In the genomic region with DNA sequence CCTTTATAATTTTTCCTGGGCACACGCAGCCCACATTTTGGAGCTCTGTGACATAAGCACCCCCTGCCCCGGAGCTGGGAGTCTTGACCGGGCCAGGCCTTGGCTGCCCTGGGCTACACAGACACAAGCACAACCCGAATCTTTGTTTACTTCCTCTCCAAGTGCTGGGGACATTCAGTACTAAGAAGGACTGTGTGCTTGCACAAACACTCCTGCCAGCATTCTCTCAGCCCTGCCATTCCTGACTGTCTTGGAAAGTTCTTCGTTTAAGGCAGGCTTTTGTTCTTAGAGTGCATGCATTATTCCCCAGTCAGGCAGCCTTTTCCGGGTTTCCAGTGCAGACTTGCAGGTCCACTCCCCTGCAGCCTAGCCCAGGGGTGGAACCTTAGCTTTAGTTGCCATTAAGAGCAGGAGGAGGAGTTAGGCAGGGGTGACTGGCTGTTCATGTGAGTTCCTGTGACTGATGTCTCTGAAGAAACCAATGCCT, we compare ENCODE assay signal across 8 cellular contexts. TPM values are rescaled to one million over a fixed set of nuclear protein-coding genes. Genes with fewer than 3 reads are reported as not detected.
DNase-seq lines count a peak whose midpoint lies in the region; ATAC-seq and TF ChIP-seq lines count a peak whose summit lies in the region.

No MANE protein-coding gene starts in this region.

- no peaks in the 10 kb centered on the region for H3K9me3 ChIP-seq in skeletal muscle tissue (ENCODE audit: control insufficient read depth in 3 of 3, low read length in 3 of 3)

- TF ChIP-seq CTCF in kidney epithelial cell (IDR thresholded peaks at IDR 0.05; ENCODE audit: insufficient read depth, low read length, poor library complexity, severe bottlenecking): no peak

- peak overlapping the region in 2 of 3 donors; percentile 48 to 66 for H3K9ac ChIP-seq in skeletal muscle tissue (ENCODE audit: low read depth in 1 of 3, low read length in 3 of 3)

- no peak overlapping the region for H3K4me3 Mint-ChIP-seq in central memory CD8-positive, alpha-beta T cell

- no peaks in the 10 kb centered on the region for H3K9me3 Mint-ChIP-seq in central memory CD8-positive, alpha-beta T cell

- no peaks in the 10 kb centered on the region for H3K36me3 ChIP-seq in kidney epithelial cell (ENCODE audit: control insufficient read depth, insufficient read depth, low read length)
- H3K36me3 ChIP-seq in skeletal muscle tissue (ENCODE audit: control insufficient read depth in 3 of 3, insufficient read depth in 3 of 3, low read length in 3 of 3): no peaks in the 10 kb centered on the region

- H3K36me3 Mint-ChIP-seq in central memory CD8-positive, alpha-beta T cell (ENCODE audit: insufficient read depth): peaks cover 11% of the 10 kb centered on the region

- H3K4me3 ChIP-seq in kidney epithelial cell (ENCODE audit: low read depth, low read length) (no peak overlapping the region), skeletal muscle tissue (ENCODE audit: low read length in 3 of 3) (peak overlapping the region; percentile 0 to 52 (median 49))

- peak; percentile 60 for DNase-seq in NCI-H2196 (lab: John Stamatoyannopoulos, UW; ENCODE audit: unreplicated experiment)
- DNase-seq in central memory CD8-positive, alpha-beta T cell (ENCODE audit: low spot score in 2 of 2): no peak
- peak; percentile 68 for DNase-seq in kidney epithelial cell (ENCODE audit: low read depth)
- DNase-seq in stimulated activated CD4-positive, alpha-beta T cell treated with anti-CD3 and anti-CD28 coated beads, Interleukin-4, amount 100 ng/mL, for 1 hour: no peak

- H3K27ac ChIP-seq in skeletal muscle tissue (ENCODE audit: low read depth, low read length): peak overlapping the region; percentile 16

- peaks cover 72% of the 10 kb centered on the region for H3K4me1 Mint-ChIP-seq in central memory CD8-positive, alpha-beta T cell

- H3K27ac Mint-ChIP-seq in central memory CD8-positive, alpha-beta T cell (ENCODE audit: low read depth): peak overlapping the region; percentile 63

- H3K27me3 Mint-ChIP-seq in central memory CD8-positive, alpha-beta T cell: no peaks in the 10 kb centered on the region

- ATAC-seq in GM19043 (IDR thresholded peaks at IDR 0.05; ENCODE audit: low read depth, unreplicated experiment): peak; percentile 32
- ATAC-seq in central memory CD8-positive, alpha-beta T cell (replicated peaks; ENCODE audit: extremely low read depth, poor library complexity, severe bottlenecking): no peak
- ATAC-seq in HG03175 (IDR thresholded peaks at IDR 0.05; ENCODE audit: unreplicated experiment): no peak
- ATAC-seq in HG02678 (IDR thresholded peaks at IDR 0.05; ENCODE audit: unreplicated experiment): no peak

- peaks cover 83 to 89% (median 87%) of the 10 kb centered on the region in 3 donors for H3K4me1 ChIP-seq in skeletal muscle tissue (ENCODE audit: control insufficient read depth in 3 of 3, insufficient read depth in 3 of 3, low read length in 3 of 3)

- H3K27me3 ChIP-seq in kidney epithelial cell (ENCODE audit: control insufficient read depth, insufficient read depth, low read length) (no peaks in the 10 kb centered on the region), skeletal muscle tissue (ENCODE audit: control insufficient read depth in 3 of 3, insufficient read depth in 3 of 3, low read length in 3 of 3) (no peaks in the 10 kb centered on the region)

RNA-seq across cellular contexts. Expression of a gene that starts 28.6 kb away (rescaled TPM):
- 37.5 and 41.4 TPM in 2 replicates for total RNA-seq in kidney epithelial cell
- 30.8 TPM for total RNA-seq in skeletal muscle tissue

Comparison
In these comparisons a context has a peak if more than half of its experiments do, and no peak if none do; other contexts are left out.
1. DNase-seq: peak in NCI-H2196 (single experiment) and kidney epithelial cell (single experiment); none in central memory CD8-positive, alpha-beta T cell (0 of 2) and stimulated activated CD4-positive, alpha-beta T cell treated with anti-CD3 and anti-CD28 coated beads, Interleukin-4, amount 100 ng/mL, for 1 hour (single experiment).